ENCODE assay signal across 18 cellular contexts in genomic region chr2:67394734-67395133, GRCh38. TPM values are rescaled to one million over a fixed set of nuclear protein-coding genes. Genes with fewer than 3 reads are reported as not detected.
DNase-seq lines count a peak whose midpoint lies in the region; ATAC-seq and TF ChIP-seq lines count a peak whose summit lies in the region.
"Had no signal": no experiment of that assay in that cellular context is flagged by ENCODE, and none has a peak within 500 bp of the region (broad histone marks: within the 10 kb centered on the region; RNA-seq: fewer than 3 reads in every experiment).

No MANE protein-coding gene starts in this region.

- no peak overlapping the region for H3K4me3 ChIP-seq in AG09309 (ENCODE audit: control insufficient read depth, low read depth, low read length)
- no peak overlapping the region for H3K4me3 ChIP-seq in brain microvascular endothelial cell (ENCODE audit: low read depth, low read length)
- H3K4me3 ChIP-seq: BLaER1 treated with 17β-estradiol and CSF1 and Interleukin-3, amounts not matched to agents 10 nM and 100 nM; right atrium auricular region had no signal

- in situ Hi-C loops in brain microvascular endothelial cell (cut with HindIII; ENCODE audit: low pct_ligation_motif_present, low sequenced_read_pairs): no loop called here

- H3K27me3 ChIP-seq in brain microvascular endothelial cell (replicated peaks): no peaks in the 10 kb centered on the region
- H3K27me3 ChIP-seq: BLaER1 treated with 17β-estradiol and CSF1 and Interleukin-3, amounts not matched to agents 10 nM and 100 nM; right atrium auricular region had no signal

- peak; percentile 34 for DNase-seq in AG09309 (ENCODE audit: low read depth)
- DNase-seq in LHCN-M2 (ENCODE audit: low read depth): peak; percentile 76
- peak; percentile 31 for DNase-seq in brain microvascular endothelial cell
- peak; percentile 14 for DNase-seq in hepatic stellate cell (ENCODE audit: low spot score)
- no peak for DNase-seq in NCI-H1694 (lab: John Stamatoyannopoulos, UW)
- DNase-seq in UCSD-AML1 (lab: John Stamatoyannopoulos, UW; ENCODE audit: unreplicated experiment): no peak
- DNase-seq: activated CD8-positive, alpha-beta T cell treated with anti-CD3 and anti-CD28 coated beads, Interleukin-2, amount 10 ng/mL, durations not matched to agents 7 days and 5 days; activated naive CD4-positive, alpha-beta T cell treated with Interleukin-2 at 50 U/mL for 16 hours; cortex of kidney; H7; left colon; naive thymus-derived CD8-positive, alpha-beta T cell; NCI-H1092; NCI-H446 treated with DMSO at 0.1 percent for 48 hours had no signal

- no peak for ATAC-seq in GM21529 (IDR thresholded peaks at IDR 0.05; ENCODE audit: unreplicated experiment)
- ATAC-seq in activated CD4-positive, CD25-positive, alpha-beta regulatory T cell treated with anti-CD3 and anti-CD28 coated beads, Interleukin-2, amount 50 U/mL, for 24 hours: no peak
- ATAC-seq: activated CD8-positive, alpha-beta T cell treated with anti-CD3 and anti-CD28 coated beads, Interleukin-2, amount 10 ng/mL, durations not matched to agents 7 days and 5 days; left colon; naive thymus-derived CD8-positive, alpha-beta T cell had no signal

- H3K27ac ChIP-seq in brain microvascular endothelial cell: no peak overlapping the region
- H3K27ac ChIP-seq: BLaER1 treated with 17β-estradiol and CSF1 and Interleukin-3, amounts not matched to agents 10 nM and 100 nM; right atrium auricular region had no signal

- no peak for TF ChIP-seq CTCF in AG09309 (IDR thresholded peaks at IDR 0.05; ENCODE audit: control insufficient read depth, insufficient read depth, low read depth, low read length, missing control alignments)
- no peak for TF ChIP-seq CTCF in brain microvascular endothelial cell (IDR thresholded peaks at IDR 0.05; ENCODE audit: low read depth, low read length, missing control alignments)

- no peaks in the 10 kb centered on the region for H3K36me3 ChIP-seq in brain microvascular endothelial cell (replicated peaks)
- H3K36me3 ChIP-seq: BLaER1 treated with 17β-estradiol and CSF1 and Interleukin-3, amounts not matched to agents 10 nM and 100 nM; right atrium auricular region had no signal

RNA-seq across cellular contexts. Expression of gene ETAA1, which starts 2.4 kb away (rescaled TPM):
- 30.5 and 32.1 TPM in 2 replicates for total RNA-seq in LHCN-M2 (2014; rRNA removed)
- polyA plus RNA-seq in LHCN-M2 (2012): 4.0 TPM

Comparison
In these comparisons a context has a peak if more than half of its experiments do, and no peak if none do; other contexts are left out.
1. DNase-seq: peak in AG09309 (single experiment), LHCN-M2 (single experiment), brain microvascular endothelial cell (single experiment) and hepatic stellate cell (single experiment); none in NCI-H1694 (single experiment) and UCSD-AML1 (single experiment).